8 cellular contexts compared by ENCODE assay signal in the genomic region with DNA sequence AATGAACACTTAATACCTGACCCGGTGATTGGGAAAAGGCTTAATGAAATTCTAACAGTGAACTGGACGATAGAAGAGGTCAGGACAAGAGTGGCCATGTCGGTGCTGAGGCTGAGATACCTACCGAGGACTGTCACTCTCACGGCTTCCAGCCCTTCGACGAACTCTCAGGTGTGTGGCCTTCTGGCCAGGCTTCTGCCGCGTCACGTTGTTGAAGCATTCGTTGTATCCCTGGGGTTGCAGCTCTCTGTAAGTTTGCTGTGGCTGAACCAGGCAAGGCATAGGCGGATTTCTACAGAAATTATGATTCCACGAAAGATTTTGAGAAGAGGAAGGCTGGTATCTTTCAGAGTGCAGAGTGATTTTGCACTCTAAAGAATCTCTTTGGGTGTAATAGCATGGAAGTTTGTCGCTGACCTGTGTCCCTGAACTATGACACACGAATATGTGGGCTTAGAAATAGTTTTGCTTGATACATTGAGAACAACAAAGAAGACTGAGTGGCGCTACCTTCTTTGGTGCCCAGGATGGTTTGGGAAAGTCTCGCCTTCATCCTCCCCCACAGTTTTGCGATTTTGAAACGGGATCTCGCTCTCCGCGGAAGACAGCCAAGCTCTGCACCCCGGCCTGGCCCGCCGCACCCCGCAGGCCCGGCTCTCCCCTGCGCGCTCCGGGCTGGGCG. TPM values are rescaled to one million over a fixed set of nuclear protein-coding genes. Genes with fewer than 3 reads are reported as not detected.
DNase-seq lines count a peak whose midpoint lies in the region; ATAC-seq and TF ChIP-seq lines count a peak whose summit lies in the region.

No MANE protein-coding gene starts in this region.

- no peaks in the 10 kb centered on the region for H3K36me3 ChIP-seq in body of pancreas (replicated peaks in 1 of 2; ENCODE audit: insufficient read depth in 1 of 2, low read depth in 2 of 2)

- TF ChIP-seq CTCF in WI38 (IDR thresholded peaks at IDR 0.05; ENCODE audit: low read depth, low read length) = no peak
- no peak for TF ChIP-seq CTCF in body of pancreas (IDR thresholded peaks at IDR 0.05)

- no peaks in the 10 kb centered on the region for H3K9me3 ChIP-seq in body of pancreas

- no peak overlapping the region for H3K27ac ChIP-seq in body of pancreas

- no peaks in the 10 kb centered on the region for H3K9me3 Mint-ChIP-seq in stimulated activated effector memory CD8-positive, alpha-beta T cell treated with anti-CD3 and anti-CD28 coated beads, Interleukin-12 subunit alpha, Interleukin-12 subunit beta, amount 100 ng/mL, for 72 hours

- H3K4me1 Mint-ChIP-seq in stimulated activated effector memory CD8-positive, alpha-beta T cell treated with anti-CD3 and anti-CD28 coated beads, Interleukin-12 subunit alpha, Interleukin-12 subunit beta, amount 100 ng/mL, for 72 hours = peaks cover 12% of the 10 kb centered on the region

- H3K36me3 Mint-ChIP-seq in stimulated activated effector memory CD8-positive, alpha-beta T cell treated with anti-CD3 and anti-CD28 coated beads, Interleukin-12 subunit alpha, Interleukin-12 subunit beta, amount 100 ng/mL, for 72 hours = no peaks in the 10 kb centered on the region

- no peak overlapping the region for H3K27ac Mint-ChIP-seq in stimulated activated effector memory CD8-positive, alpha-beta T cell treated with anti-CD3 and anti-CD28 coated beads, Interleukin-12 subunit alpha, Interleukin-12 subunit beta, amount 100 ng/mL, for 72 hours

- H3K4me3 ChIP-seq in WI38 (ENCODE audit: low read depth, low read length) (peak overlapping the region; percentile 69), body of pancreas (no peak overlapping the region)

- H3K4me3 Mint-ChIP-seq in stimulated activated effector memory CD8-positive, alpha-beta T cell treated with anti-CD3 and anti-CD28 coated beads, Interleukin-12 subunit alpha, Interleukin-12 subunit beta, amount 100 ng/mL, for 72 hours = peak overlapping the region; percentile 68

- TF ChIP-seq POLR2A in body of pancreas (IDR thresholded peaks at IDR 0.05) = no peak

- intact Hi-C loops in body of pancreas (cut with DNase I) = no loop called here

- H3K27me3 ChIP-seq in body of pancreas = no peaks in the 10 kb centered on the region

- no peak for ATAC-seq in stimulated activated effector memory CD8-positive, alpha-beta T cell treated with anti-CD3 and anti-CD28 coated beads, Interleukin-12 subunit alpha, Interleukin-12 subunit beta, amount 100 ng/mL, for 72 hours
- no peak for ATAC-seq in body of pancreas

- DNase-seq in NCI-H146 (lab: John Stamatoyannopoulos, UW) = peak; percentile 19
- no peak for DNase-seq in NCI-H146 treated with DMSO at 0.1 percent for 48 hours (lab: John Stamatoyannopoulos, UW; ENCODE audit: unreplicated experiment)
- DNase-seq in hepatic stellate cell (ENCODE audit: low spot score) = peak; percentile 2
- no peak for DNase-seq in stimulated activated effector memory CD8-positive, alpha-beta T cell treated with anti-CD3 and anti-CD28 coated beads, Interleukin-12 subunit alpha, Interleukin-12 subunit beta, amount 100 ng/mL, for 72 hours (ENCODE audit: low spot score in 2 of 2)
- DNase-seq in kidney glomerular epithelial cell (lab: John Stamatoyannopoulos, UW) = no peak
- no peak for DNase-seq in body of pancreas
- DNase-seq in DMS79 (lab: John Stamatoyannopoulos, UW) = no peak

- peaks cover 4% of the 10 kb centered on the region for H3K4me1 ChIP-seq in body of pancreas

- 35 to 55% methylated on average over 15 to 31 of the region's 31 CpGs for WGBS in body of pancreas, 2 donors

RNA-seq across cellular contexts. Expression of a gene that starts 0.4 kb away (rescaled TPM):
- not detected for total RNA-seq in body of pancreas

RNA-seq across cellular contexts. Expression of a gene that starts 45.8 kb away (rescaled TPM):
- not detected for total RNA-seq in body of pancreas

RNA-seq across cellular contexts. Expression of a gene that starts 50.8 kb away (rescaled TPM):
- 1 to 10 TPM; 4.7 to 6.6 TPM for total RNA-seq in body of pancreas

Comparison
In these comparisons a context has a peak if more than half of its experiments do, and no peak if none do; other contexts are left out.
1. DNase-seq: peak in NCI-H146 (single experiment) and hepatic stellate cell (single experiment); none in NCI-H146 treated with DMSO at 0.1 percent for 48 hours (single experiment), stimulated activated effector memory CD8-positive, alpha-beta T cell treated with anti-CD3 and anti-CD28 coated beads, Interleukin-12 subunit alpha, Interleukin-12 subunit beta, amount 100 ng/mL, for 72 hours (0 of 2), kidney glomerular epithelial cell (single experiment), body of pancreas (0 of 4) and DMS79 (single experiment).